ENCODE assay signal across 9 cellular contexts in the genomic region with DNA sequence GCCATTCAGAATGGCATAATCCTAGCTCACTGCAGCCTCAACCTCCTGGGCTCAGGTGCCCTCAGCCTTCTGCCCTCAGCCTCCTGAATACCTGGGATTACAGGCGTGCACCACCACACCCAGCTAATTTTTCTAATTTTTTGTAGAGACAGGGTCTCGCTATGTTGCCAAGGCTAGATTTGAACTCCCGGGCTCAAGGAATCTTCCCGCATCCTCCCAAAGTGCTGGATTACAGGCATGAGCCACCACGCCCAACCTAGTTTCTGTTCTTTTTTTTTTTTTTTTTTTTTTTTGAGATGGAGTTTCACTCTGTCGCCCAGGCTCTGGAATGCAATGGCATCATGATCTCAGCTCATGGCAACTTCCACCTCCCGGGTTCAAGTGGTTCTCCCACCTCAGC.
"Had no signal": no experiment of that assay in that cellular context is flagged by ENCODE, and none has a peak within 500 bp of the region (broad histone marks: within the 10 kb centered on the region; RNA-seq: fewer than 3 reads in every experiment).

No MANE protein-coding gene starts in this region.

- H3K4me1 Mint-ChIP-seq: GM23338 had no signal

- H3K27ac Mint-ChIP-seq: HFFc6 had no signal

- H3K27ac ChIP-seq: GM23248 had no signal

- H3K4me3 ChIP-seq: GM23248, GM23338, HAP-1 had no signal

- H3K4me2 ChIP-seq: GM23338 had no signal

- H3K4me3 Mint-ChIP-seq: GM23338, H9, HFFc6 had no signal

- H3K9ac ChIP-seq: GM23248 had no signal

- DNase-seq: GM23248, GOT3, H7, H9, HCEC 1CT, HFFc6 had no signal

- H2AFZ ChIP-seq: GM23248, GM23338 had no signal

- H3K9me3 Mint-ChIP-seq: GM23338 had no signal

- H3K9me3 ChIP-seq: HAP-1 had no signal

- ATAC-seq: GM23338, HCT116 had no signal

- H3K4me1 ChIP-seq: HAP-1 had no signal

- H3K36me3 ChIP-seq: HAP-1 had no signal
